Comparison of ENCODE assay signal across 28 cellular contexts in the genomic region with DNA sequence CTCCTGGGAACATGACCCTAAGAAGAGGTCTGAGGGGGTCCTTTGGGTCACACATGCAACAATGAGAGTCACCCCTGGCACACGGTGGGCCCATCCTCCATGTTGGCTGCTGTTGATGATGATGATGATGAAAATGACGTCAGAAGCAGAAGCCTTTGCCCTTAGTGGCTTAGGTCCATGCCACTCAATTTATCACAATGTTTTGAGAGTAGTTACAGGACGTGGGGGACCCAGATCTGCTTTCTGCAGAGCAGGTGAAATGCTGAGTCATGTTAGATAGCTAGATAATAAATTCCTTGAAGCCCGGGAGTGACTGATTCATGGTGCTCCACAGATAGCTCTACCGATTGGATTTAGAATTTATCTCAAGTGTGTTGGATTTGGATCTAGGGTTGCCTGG.
"Had no signal": no experiment of that assay in that cellular context is flagged by ENCODE, and none has a peak within 500 bp of the region (broad histone marks: within the 10 kb centered on the region; RNA-seq: fewer than 3 reads in every experiment).

No MANE protein-coding gene starts in this region.

- H3K4me2 ChIP-seq: smooth muscle cell had no signal

- DNase-seq: activated CD4-positive, alpha-beta T cell treated with anti-CD3 and anti-CD28 coated beads for 36 hours; activated CD4-positive, CD25-positive, alpha-beta regulatory T cell; activated CD8-positive, alpha-beta memory T cell treated with anti-CD3 and anti-CD28 coated beads, Interleukin-2, amount 10 ng/mL, durations not matched to agents 7 days and 5 days; activated CD8-positive, alpha-beta T cell treated with anti-CD3 and anti-CD28 coated beads, Interleukin-2, amount 10 ng/mL, durations not matched to agents 7 days and 5 days; activated naive CD4-positive, alpha-beta T cell; activated T-cell treated with anti-CD3 and anti-CD28 coated beads, Interleukin-2, amount 50 U/mL, for 48 hours; amniotic stem cell; central memory CD4-positive, alpha-beta T cell; endodermal cell; foreskin fibroblast; hippocampal formation; left cardiac atrium; left ventricle myocardium superior; ovary; psoas muscle; stimulated activated CD4-positive, alpha-beta T cell treated with anti-CD3 and anti-CD28 coated beads, Interleukin-1b, Interleukin-23, amount 100 ng/mL, for 48 hours; stimulated activated CD4-positive, alpha-beta T cell treated with anti-CD3 and anti-CD28 coated beads, Interleukin-4, amount 100 ng/mL, for 4 hours; stimulated activated CD8-positive, alpha-beta memory T cell treated with anti-CD3 and anti-CD28 coated beads, Interleukin-4, amount 100 ng/mL, for 48 hours; stomach had no signal

- H3K4me3 Mint-ChIP-seq: activated CD4-positive, alpha-beta T cell treated with anti-CD3 and anti-CD28 coated beads for 36 hours; activated CD8-positive, alpha-beta memory T cell treated with anti-CD3 and anti-CD28 coated beads, Interleukin-2, amount 10 ng/mL, durations not matched to agents 7 days and 5 days; activated CD8-positive, alpha-beta T cell treated with anti-CD3 and anti-CD28 coated beads, Interleukin-2, amount 10 ng/mL, durations not matched to agents 7 days and 5 days; dendritic cell treated with granulocyte-macrophage colony-stimulating factor and Interleukin-4, amounts not matched to agents 40 ng/mL and 50 ng/mL, for 4 days; endodermal cell; nephron; stimulated activated memory B cell treated with anti-CD40 and anti-IgM and Interleukin-4, amounts not matched to agents 10 μg/mL and 1 μg/mL and 100 μg/mL, for 72 hours had no signal

- H3K9me3 ChIP-seq: breast epithelium, ovary, psoas muscle, stomach, tibial nerve had no signal

- FAIRE-seq: keratinocyte had no signal

- H3K27me3 Mint-ChIP-seq: activated CD4-positive, alpha-beta T cell treated with anti-CD3 and anti-CD28 coated beads for 36 hours; activated CD8-positive, alpha-beta memory T cell treated with anti-CD3 and anti-CD28 coated beads, Interleukin-2, amount 10 ng/mL, durations not matched to agents 7 days and 5 days; dendritic cell treated with granulocyte-macrophage colony-stimulating factor and Interleukin-4, amounts not matched to agents 40 ng/mL and 50 ng/mL, for 4 days; stimulated activated memory B cell treated with anti-CD40 and anti-IgM and Interleukin-4, amounts not matched to agents 10 μg/mL and 1 μg/mL and 100 μg/mL, for 72 hours had no signal

- H3K36me3 ChIP-seq: breast epithelium, ovary had no signal

- H3K4me3 ChIP-seq: breast epithelium, ovary, psoas muscle, smooth muscle cell, stomach, suprapubic skin, tibial nerve had no signal

- H3K27me3 ChIP-seq: breast epithelium, ovary, stomach, suprapubic skin, tibial nerve had no signal

- H3K27ac Mint-ChIP-seq: activated CD4-positive, alpha-beta T cell treated with anti-CD3 and anti-CD28 coated beads for 36 hours; activated CD8-positive, alpha-beta memory T cell treated with anti-CD3 and anti-CD28 coated beads, Interleukin-2, amount 10 ng/mL, durations not matched to agents 7 days and 5 days; activated CD8-positive, alpha-beta T cell treated with anti-CD3 and anti-CD28 coated beads, Interleukin-2, amount 10 ng/mL, durations not matched to agents 7 days and 5 days; dendritic cell treated with granulocyte-macrophage colony-stimulating factor and Interleukin-4, amounts not matched to agents 40 ng/mL and 50 ng/mL, for 4 days; endodermal cell; nephron; stimulated activated memory B cell treated with anti-CD40 and anti-IgM and Interleukin-4, amounts not matched to agents 10 μg/mL and 1 μg/mL and 100 μg/mL, for 72 hours had no signal

- H3K9me3 Mint-ChIP-seq: dendritic cell treated with granulocyte-macrophage colony-stimulating factor and Interleukin-4, amounts not matched to agents 40 ng/mL and 50 ng/mL, for 4 days; endodermal cell; nephron had no signal

- ATAC-seq: activated CD4-positive, alpha-beta T cell treated with anti-CD3 and anti-CD28 coated beads for 36 hours; activated CD8-positive, alpha-beta memory T cell treated with anti-CD3 and anti-CD28 coated beads, Interleukin-2, amount 10 ng/mL, durations not matched to agents 7 days and 5 days; activated CD8-positive, alpha-beta T cell treated with anti-CD3 and anti-CD28 coated beads, Interleukin-2, amount 10 ng/mL, durations not matched to agents 7 days and 5 days; esophagus mucosa; left cardiac atrium; left ventricle myocardium superior; psoas muscle; stimulated activated memory B cell treated with anti-CD40 and anti-IgM and Interleukin-4, amounts not matched to agents 10 μg/mL and 1 μg/mL and 100 μg/mL, for 72 hours had no signal

- H3K4me1 Mint-ChIP-seq: activated CD4-positive, alpha-beta T cell treated with anti-CD3 and anti-CD28 coated beads for 36 hours; activated CD8-positive, alpha-beta memory T cell treated with anti-CD3 and anti-CD28 coated beads, Interleukin-2, amount 10 ng/mL, durations not matched to agents 7 days and 5 days; endodermal cell; nephron; stimulated activated memory B cell treated with anti-CD40 and anti-IgM and Interleukin-4, amounts not matched to agents 10 μg/mL and 1 μg/mL and 100 μg/mL, for 72 hours had no signal

- H3K27ac ChIP-seq: breast epithelium, ovary, psoas muscle, stomach, suprapubic skin, tibial nerve had no signal

- H3K4me1 ChIP-seq: breast epithelium, stomach, suprapubic skin had no signal
